26 cellular contexts compared by ENCODE assay signal in the genomic region with DNA sequence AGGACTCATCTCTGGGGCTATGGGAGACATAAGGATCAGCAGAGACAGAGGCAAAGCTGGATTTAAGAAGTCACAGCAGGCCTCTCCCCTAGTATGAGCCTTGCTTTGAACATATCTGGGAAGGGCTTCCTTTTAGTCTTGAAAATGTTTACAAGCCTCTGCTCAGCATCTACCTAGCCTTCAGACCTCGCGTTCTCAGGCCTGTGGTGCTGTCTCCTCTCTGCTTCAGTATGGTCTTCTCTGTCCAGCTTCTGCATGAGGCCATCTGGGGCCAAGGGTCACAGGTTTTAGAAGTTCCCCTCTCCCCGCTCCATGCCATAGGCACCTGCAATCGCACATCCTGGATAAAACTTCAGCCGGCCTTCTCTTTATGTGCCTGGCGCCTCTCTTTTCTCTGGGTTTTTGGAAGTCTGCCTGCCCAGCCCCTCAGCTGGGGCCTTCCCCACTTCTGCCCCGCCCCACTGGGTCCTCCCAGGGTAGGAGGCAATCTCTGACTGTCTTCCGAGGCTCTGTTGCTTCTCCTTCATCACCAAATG. TPM values are rescaled to one million over a fixed set of nuclear protein-coding genes. Genes with fewer than 3 reads are reported as not detected.
DNase-seq lines count a peak whose midpoint lies in the region; ATAC-seq and TF ChIP-seq lines count a peak whose summit lies in the region.
"Had no signal": no experiment of that assay in that cellular context is flagged by ENCODE, and none has a peak within 500 bp of the region (broad histone marks: within the 10 kb centered on the region; RNA-seq: fewer than 3 reads in every experiment).

No MANE protein-coding gene starts in this region.

- intact Hi-C loops in Right ventricle myocardium inferior (cut with DNase I), result no loop called here

- H3K4me3 ChIP-seq in coronary artery, result peak overlapping the region; percentile 2

- peak overlapping the region; percentile 10 to 47 for H3K27ac ChIP-seq in coronary artery
- H3K27ac ChIP-seq: 22Rv1, HL-60 had no signal

- H3K36me3 Mint-ChIP-seq in osteocyte (ENCODE audit: unreplicated experiment), result peaks cover 20% of the 10 kb centered on the region
- no peaks in the 10 kb centered on the region for H3K36me3 Mint-ChIP-seq in type B pancreatic cell
- H3K36me3 Mint-ChIP-seq: CD14-positive monocyte, IgD-negative memory B cell had no signal

- H3K27ac Mint-ChIP-seq in osteocyte (ENCODE audit: unreplicated experiment), result no peak overlapping the region
- H3K27ac Mint-ChIP-seq in type B pancreatic cell, result no peak overlapping the region
- H3K27ac Mint-ChIP-seq: CD14-positive monocyte, H9, IgD-negative memory B cell had no signal

- H3K4me1 Mint-ChIP-seq in osteocyte (ENCODE audit: unreplicated experiment) (peaks cover 43% of the 10 kb centered on the region), type B pancreatic cell (ENCODE audit: unreplicated experiment) (no peaks in the 10 kb centered on the region)

- H3K27me3 Mint-ChIP-seq in osteocyte (ENCODE audit: unreplicated experiment) (no peaks in the 10 kb centered on the region), type B pancreatic cell (peaks cover 11% of the 10 kb centered on the region)

- TF ChIP-seq CTCF in coronary artery (IDR thresholded peaks at IDR 0.05), result no peak
- TF ChIP-seq CTCF in osteocyte (IDR thresholded peaks at IDR 0.05), result no peak
- TF ChIP-seq CTCF in type B pancreatic cell (conservative IDR thresholded peaks at IDR 0.05), result no peak

- H3K9me3 Mint-ChIP-seq in osteocyte (ENCODE audit: unreplicated experiment) (no peaks in the 10 kb centered on the region), type B pancreatic cell (no peaks in the 10 kb centered on the region)
- H3K9me3 Mint-ChIP-seq: CD14-positive monocyte, H9, IgD-negative memory B cell had no signal

- H3K4me3 Mint-ChIP-seq in osteocyte (ENCODE audit: unreplicated experiment) (no peak overlapping the region), type B pancreatic cell (no peak overlapping the region)
- H3K4me3 Mint-ChIP-seq: CD14-positive monocyte, H9, IgD-negative memory B cell had no signal

- DNase-seq in DMS 273 (lab: John Stamatoyannopoulos, UW; ENCODE audit: unreplicated experiment) (peak; percentile 88), DMS 273 treated with DMSO at 0.1 percent for 48 hours (lab: John Stamatoyannopoulos, UW) (no peak), coronary artery (ENCODE audit: low spot score) (no peak), osteocyte (ENCODE audit: extremely low spot score, unreplicated experiment) (peak; percentile 66), type B pancreatic cell (ENCODE audit: extremely low spot score, unreplicated experiment) (peak; percentile 44), Right ventricle myocardium inferior (ENCODE audit: missing footprints) (no peak)
- DNase-seq in effector CD8-positive, alpha-beta T cell (lab: John Stamatoyannopoulos, UW), result no peak
- DNase-seq: DND-41, H9, Kasumi-1, MM.1S, NCI-H1092, NCI-H1436 treated with DMSO at 0.1 percent for 48 hours, NCI-H2029, NCI-H748 treated with DMSO at 0.1 percent for 48 hours, PC-3, RPMI8226, SIG-M5 had no signal

- ATAC-seq in Right ventricle myocardium inferior, result no peak
- no peak for ATAC-seq in HG03571 (IDR thresholded peaks at IDR 0.05; ENCODE audit: unreplicated experiment)
- ATAC-seq: PC-3 had no signal

RNA-seq across cellular contexts. Expression of gene ACTG2, which starts 7.1 kb away (rescaled TPM):
- total RNA-seq in osteocyte (190 and 191 TPM in 2 replicates), type B pancreatic cell (ENCODE audit: low replicate concordance) (4.2 and 13.7 TPM in 2 replicates), Right ventricle myocardium inferior (1.9 TPM)
- total RNA-seq: G401, HT1080, NCI-H460 had no signal

RNA-seq across cellular contexts. Expression of gene DGUOK, which starts 26.8 kb away (rescaled TPM):
- total RNA-seq in osteocyte, result 63.9 and 64.8 TPM in 2 replicates
- total RNA-seq in type B pancreatic cell (ENCODE audit: low replicate concordance), result 59.3 and 73.4 TPM in 2 replicates
- 17.9 TPM for total RNA-seq in Right ventricle myocardium inferior

Comparison
In these comparisons a context has a peak if more than half of its experiments do, and no peak if none do; other contexts are left out.
1. DNase-seq: peak in DMS 273 (single experiment), osteocyte (single experiment) and type B pancreatic cell (single experiment); none in DMS 273 treated with DMSO at 0.1 percent for 48 hours (single experiment), coronary artery (single experiment), effector CD8-positive, alpha-beta T cell (single experiment) and Right ventricle myocardium inferior (single experiment).
2. RNA of gene ACTG2, which starts 7.1 kb away (total RNA-seq): 190 to 191 TPM in osteocyte; 4.2 to 13.7 TPM in type B pancreatic cell and 1.9 TPM in Right ventricle myocardium inferior (single experiment); every median in the first group is over 10 times any median in the second.